21 cellular contexts compared by ENCODE assay signal in genomic region chr5:100119903-100120302, GRCh38.
A peak's percentile ranks its signal among the peaks of the same experiment; 100 is the strongest.
DNase-seq lines count a peak whose midpoint lies in the region; ATAC-seq, FAIRE-seq and TF ChIP-seq lines count a peak whose summit lies in the region.
"Had no signal": no experiment of that assay in that cellular context is flagged by ENCODE, and none has a peak within 500 bp of the region (broad histone marks: within the 10 kb centered on the region; RNA-seq: fewer than 3 reads in every experiment).

No MANE protein-coding gene starts in this region.

- H3K27me3 ChIP-seq in HepG2 (ENCODE audit: control insufficient read depth in 1 of 2, insufficient read depth in 2 of 2, low read length in 2 of 2) (no peaks in the 10 kb centered on the region), right lobe of liver (no peaks in the 10 kb centered on the region), K562 (ENCODE audit: control insufficient read depth in 2 of 2, insufficient read depth in 2 of 2, low read length in 2 of 2) (no peaks in the 10 kb centered on the region)
- H3K27me3 ChIP-seq: BE2C, BLaER1 had no signal

- H3K9ac ChIP-seq in HepG2 (ENCODE audit: insufficient read depth, low read depth, low read length) (no peak overlapping the region), K562 (ENCODE audit: insufficient read depth in 1 of 2, low read depth in 2 of 2, low read length in 2 of 2) (no peak overlapping the region)
- H3K9ac ChIP-seq: BLaER1 had no signal

- no TSS peak for BruUV-seq in HepG2 (replicated peaks; lab: Mats Ljungman, UMichigan)
- BruUV-seq in K562 (replicated peaks; lab: Mats Ljungman, UMichigan), result no TSS peak

- no peaks in the 10 kb centered on the region for H4K20me1 ChIP-seq in HepG2 (ENCODE audit: insufficient read depth, low read length)
- no peaks in the 10 kb centered on the region for H4K20me1 ChIP-seq in K562 (replicated peaks; ENCODE audit: control insufficient read depth, insufficient read depth, low read length)
- H4K20me1 ChIP-seq: BLaER1 had no signal

- FAIRE-seq in HepG2 (lab: Jason Lieb, UNC) (no peak), A549 (lab: Jason Lieb, UNC) (no peak), K562 (lab: Jason Lieb, UNC) (no peak)
- FAIRE-seq: D721Med, GM12891, GM19239 had no signal

- H3K9me1 ChIP-seq in K562 (ENCODE audit: control insufficient read depth, insufficient read depth, low read length), result no peaks in the 10 kb centered on the region

- H3K36me3 ChIP-seq in HepG2 (replicated peaks in 1 of 2; ENCODE audit: control insufficient read depth in 1 of 2, insufficient read depth in 2 of 2, low read length in 2 of 2) (no peaks in the 10 kb centered on the region), right lobe of liver (no peaks in the 10 kb centered on the region), K562 (ENCODE audit: control insufficient read depth, insufficient read depth, low read length) (no peaks in the 10 kb centered on the region)
- H3K36me3 ChIP-seq: BE2C, BLaER1 had no signal

- TF ChIP-seq RAD21 in HepG2 (CRISPR knock-in tag; IDR thresholded peaks at IDR 0.05) (no peak), A549 (conservative IDR thresholded peaks at IDR 0.05 in 1 of 2, IDR thresholded peaks at IDR 0.05 in 1 of 2) (no peak), K562 (CRISPR knock-in tag; conservative IDR thresholded peaks at IDR 0.05 in 1 of 2, IDR thresholded peaks at IDR 0.05 in 1 of 2) (no peak)

- H2AFZ ChIP-seq in HepG2 (ENCODE audit: low read length) (no peak overlapping the region), K562 (ENCODE audit: low read depth, low read length) (no peak overlapping the region)

- no peak overlapping the region for H3K4me2 ChIP-seq in HepG2 (ENCODE audit: low read depth, low read length)
- H3K4me2 ChIP-seq in A549, result no peak overlapping the region
- no peak overlapping the region for H3K4me2 ChIP-seq in K562 (ENCODE audit: insufficient read depth, low read length)
- H3K4me2 ChIP-seq: BLaER1 had no signal

- no peak for TF ChIP-seq CTCF in HepG2 (CRISPR knock-in tag; IDR thresholded peaks at IDR 0.05)
- no peak for TF ChIP-seq CTCF in right lobe of liver (IDR thresholded peaks at IDR 0.05)
- TF ChIP-seq CTCF in A549 (IDR thresholded peaks at IDR 0.05), result no peak
- TF ChIP-seq CTCF in K562 (IDR thresholded peaks at IDR 0.05 in 2 of 3, conservative IDR thresholded peaks at IDR 0.05 in 1 of 3; ENCODE audit: insufficient read depth in 2 of 3, low read depth in 1 of 3, low read length in 3 of 3), result no peak

- H3K4me3 ChIP-seq in HepG2 (replicated peaks in 1 of 3; ENCODE audit: insufficient read depth in 1 of 3, low read depth in 2 of 3, low read length in 3 of 3) (no peak overlapping the region), right lobe of liver (no peak overlapping the region), A549 (no peak overlapping the region), K562 (no peak overlapping the region)
- H3K4me3 ChIP-seq: BLaER1 had no signal

- no peak overlapping the region for H3K27ac ChIP-seq in HepG2 (ENCODE audit: extremely low read length, insufficient read depth, low read length)
- no peak overlapping the region for H3K27ac ChIP-seq in right lobe of liver
- H3K27ac ChIP-seq in A549, result no peak overlapping the region
- no peak overlapping the region for H3K27ac ChIP-seq in K562 (ENCODE audit: extremely low read depth, low read depth, low read length)
- H3K27ac ChIP-seq: BLaER1 had no signal

- in situ Hi-C loops in HepG2 (cut with HindIII; ENCODE audit: extremely low pct_ligation_motif_present, low pct_unique_long_range_greater_than_20kb), result no loop called here
- in situ Hi-C loops in K562 (cut with MboI), result no loop called here

- no peak for TF ChIP-seq POLR2A in HepG2 (IDR thresholded peaks at IDR 0.05; ENCODE audit: insufficient read depth in 1 of 2, low read depth in 2 of 2, low read length in 2 of 2)
- TF ChIP-seq POLR2A in right lobe of liver (IDR thresholded peaks at IDR 0.05), result no peak
- no peak for TF ChIP-seq POLR2A in A549 (IDR thresholded peaks at IDR 0.05; ENCODE audit: low read length)
- no peak for TF ChIP-seq POLR2A in K562 (conservative IDR thresholded peaks at IDR 0.05)

- CTCF ChIA-PET in HepG2 (lab: Yijun Ruan, JAX; ENCODE audit: low intra/inter-chr PET ratio, low total read pairs), result no interaction called here
- CTCF ChIA-PET in A549 (lab: Yijun Ruan, JAX), result no interaction called here
- CTCF ChIA-PET in K562 (lab: Yijun Ruan, JAX; ENCODE audit: low intra/inter-chr PET ratio), result no interaction called here

- intact Hi-C loops in HepG2 (cut with micrococcal nuclease; ENCODE audit: unreplicated experiment) (no loop called here), right lobe of liver (cut with DNase I) (no loop called here), K562 (cut with micrococcal nuclease) (no loop called here)

- POLR2A ChIA-PET in HepG2 (lab: Yijun Ruan, JAX), result no interaction called here
- POLR2A ChIA-PET in A549 (lab: Yijun Ruan, JAX), result no interaction called here
- POLR2A ChIA-PET in K562 (lab: Yijun Ruan, JAX), result no interaction called here

- TF ChIP-seq EP300 in HepG2 (IDR thresholded peaks at IDR 0.05; ENCODE audit: low read depth in 2 of 2, low read length in 2 of 2), result no peak
- no peak for TF ChIP-seq EP300 in HepG2 (CRISPR knock-in tag; IDR thresholded peaks at IDR 0.05; ENCODE audit: borderline replicate concordance)
- TF ChIP-seq EP300 in A549 (IDR thresholded peaks at IDR 0.05), result no peak
- no peak for TF ChIP-seq EP300 in K562 (IDR thresholded peaks at IDR 0.05; ENCODE audit: low read length)

- H3K4me1 ChIP-seq in HepG2 (ENCODE audit: insufficient read depth, low read length) (no peaks in the 10 kb centered on the region), right lobe of liver (no peaks in the 10 kb centered on the region), A549 (no peaks in the 10 kb centered on the region), K562 (replicated peaks in 1 of 2; ENCODE audit: control insufficient read depth in 2 of 2, insufficient read depth in 2 of 2, low read length in 2 of 2) (no peaks in the 10 kb centered on the region)
- H3K4me1 ChIP-seq: BE2C, BLaER1, Caco-2 had no signal

- ATAC-seq in HepG2, result no peak
- ATAC-seq in right lobe of liver, result no peak
- ATAC-seq in A549, result no peak
- no peak for ATAC-seq in K562
- ATAC-seq: CD8-positive, alpha-beta T cell had no signal

- WGBS in HepG2 (ENCODE audit: low lambda C conversion rate), result 0% methylated on average over 1 of the region's 1 CpG
- WGBS in right lobe of liver (ENCODE audit: insufficient coverage, low coverage, low lambda C conversion rate, missing lambda C conversion rate), result 38% methylated on average over 1 of the region's 1 CpG
- WGBS in A549 (ENCODE audit: missing lambda C conversion rate), result 31% methylated on average over 1 of the region's 1 CpG
- 0% methylated on average over 1 of the region's 1 CpG for WGBS in K562 (ENCODE audit: insufficient coverage, low coverage, missing lambda C conversion rate)

- DNase-seq in HepG2 (ENCODE audit: low spot score), result no peak
- no peak for DNase-seq in right lobe of liver
- no peak for DNase-seq in A549 (ENCODE audit: low read depth in 1 of 2, low spot score in 1 of 2)
- DNase-seq in K562 (ENCODE audit: extremely low read depth in 1 of 4, low spot score in 3 of 4), result no peak
- no peak for DNase-seq in globus pallidus (ENCODE audit: low spot score)
- DNase-seq in NCI-H2107 (lab: John Stamatoyannopoulos, UW), result no peak
- DNase-seq in activated CD4-positive, CD25-positive, alpha-beta regulatory T cell (lab: John Stamatoyannopoulos, UW), result no peak
- DNase-seq: 8988T; ACHN; BE2C; C1 segment of cervical spinal cord; Caco-2; Calu3; CD4-positive, CD25-positive, alpha-beta regulatory T cell; CD8-positive, alpha-beta T cell; DMS79 treated with DMSO at 0.1 percent for 48 hours; GF-D8 had no signal

- H3K9me3 ChIP-seq in HepG2 (ENCODE audit: low read length) (no peaks in the 10 kb centered on the region), right lobe of liver (no peaks in the 10 kb centered on the region), A549 (no peaks in the 10 kb centered on the region), K562 (replicated peaks; ENCODE audit: control insufficient read depth, insufficient read depth, low read depth, low read length) (no peaks in the 10 kb centered on the region)
- H3K9me3 ChIP-seq: BE2C, BLaER1, Caco-2 had no signal

- H3K79me2 ChIP-seq in HepG2 (ENCODE audit: insufficient read depth, low read length) (no peaks in the 10 kb centered on the region), K562 (ENCODE audit: control insufficient read depth, insufficient read depth, low read length) (no peaks in the 10 kb centered on the region)

TF ChIP-seq in A549, 52 proteins besides CTCF, POLR2A, EP300 and RAD21:
- TF ChIP-seq SREBF2 (IDR thresholded peaks at IDR 0.05), result no peak
- TF ChIP-seq MAFK (IDR thresholded peaks at IDR 0.05; ENCODE audit: partially characterized antibody), result peak; percentile 72

TF ChIP-seq in K562, 482 proteins besides CTCF, POLR2A, EP300 and RAD21:
- TF ChIP-seq C11orf30 (IDR thresholded peaks at IDR 0.05; ENCODE audit: low read depth), result peak; percentile 8; the same call in 1 of the 2 replicates
- peak; percentile 36; the same call in 1 of the 2 replicates for TF ChIP-seq ZNF316 (IDR thresholded peaks at IDR 0.05)
- no peak for TF ChIP-seq ASH1L (IDR thresholded peaks at IDR 0.05; ENCODE audit: borderline replicate concordance, low read depth, partially characterized antibody)

Comparison
In these comparisons a context has a peak if more than half of its experiments do, and no peak if none do; other contexts are left out.
1. Of the 241 proteins assayed by ChIP-seq in both HepG2 and K562: peak only in HepG2: MAFF and MAFK; only in K562: none; in both: none; in neither: 239.